18 cellular contexts compared by ENCODE assay signal in genomic region chr7:119996634-119997033, GRCh38.
DNase-seq lines count a peak whose midpoint lies in the region; ATAC-seq, FAIRE-seq and TF ChIP-seq lines count a peak whose summit lies in the region.
"Had no signal": no experiment of that assay in that cellular context is flagged by ENCODE, and none has a peak within 500 bp of the region (broad histone marks: within the 10 kb centered on the region; RNA-seq: fewer than 3 reads in every experiment).

No MANE protein-coding gene starts in this region.

- peak; percentile 73 for ATAC-seq in GM18505 (IDR thresholded peaks at IDR 0.05; ENCODE audit: unreplicated experiment)
- peak; percentile 64 for ATAC-seq in GM21390 (IDR thresholded peaks at IDR 0.05; ENCODE audit: unreplicated experiment)
- ATAC-seq in HG03175 (IDR thresholded peaks at IDR 0.05; ENCODE audit: unreplicated experiment), result peak; percentile 49
- ATAC-seq in HG03159 (IDR thresholded peaks at IDR 0.05; ENCODE audit: unreplicated experiment), result no peak
- ATAC-seq: stimulated activated effector memory CD8-positive, alpha-beta T cell treated with anti-CD3 and anti-CD28 coated beads, Interleukin-12 subunit alpha, Interleukin-12 subunit beta, amount 100 ng/mL, for 72 hours had no signal

- TF ChIP-seq CTCF in bronchial epithelial cell (IDR thresholded peaks at IDR 0.05; ENCODE audit: insufficient read depth, low read length, severe bottlenecking), result no peak

- H3K27me3 ChIP-seq in bronchial epithelial cell (ENCODE audit: control insufficient read depth, insufficient read depth, low read length), result no peaks in the 10 kb centered on the region
- H3K27me3 ChIP-seq: hepatocyte had no signal

- no peaks in the 10 kb centered on the region for H3K36me3 ChIP-seq in bronchial epithelial cell (ENCODE audit: control insufficient read depth, insufficient read depth, low read length)

- no peak for FAIRE-seq in bronchial epithelial cell (lab: Jason Lieb, UNC)

- no peak for TF ChIP-seq POLR2A in GM18505 (IDR thresholded peaks at IDR 0.05; ENCODE audit: borderline replicate concordance, extremely low read depth, insufficient read depth, insufficient read length)

- DNase-seq in bronchial epithelial cell (ENCODE audit: low read depth) (peak; percentile 14), NCI-H2196 treated with DMSO at 0.1 percent for 48 hours (lab: John Stamatoyannopoulos, UW; ENCODE audit: unreplicated experiment) (no peak), NCI-H510A treated with DMSO at 0.1 percent for 48 hours (lab: John Stamatoyannopoulos, UW) (no peak), MV-4-11 (lab: John Stamatoyannopoulos, UW) (no peak)
- DNase-seq: activated CD4-positive, alpha-beta T cell treated with anti-CD3 and anti-CD28 coated beads for 1 hour; activated gamma-delta T cell; amniotic stem cell; effector CD4-positive, alpha-beta T cell; Karpas-422; NCI-H345; retina; stimulated activated CD4-positive, alpha-beta T cell treated with anti-CD3 and anti-CD28 coated beads, Interleukin-12 subunit alpha, Interleukin-12 subunit beta, amount 100 ng/mL, for 4 hours had no signal

- no peak overlapping the region for H3K4me3 ChIP-seq in bronchial epithelial cell (ENCODE audit: low read depth, low read length)
- H3K4me3 ChIP-seq: hepatocyte had no signal
